In genomic region chr9:122835313-122835731, GRCh38 we compare ENCODE assay signal across 10 cellular contexts. TPM values are rescaled to one million over a fixed set of nuclear protein-coding genes. Genes with fewer than 3 reads are reported as not detected.
A peak's percentile ranks its signal among the peaks of the same experiment; 100 is the strongest.
DNase-seq lines count a peak whose midpoint lies in the region; ATAC-seq, FAIRE-seq and TF ChIP-seq lines count a peak whose summit lies in the region.
"Had no signal": no experiment of that assay in that cellular context is flagged by ENCODE, and none has a peak within 500 bp of the region (broad histone marks: within the 10 kb centered on the region; RNA-seq: fewer than 3 reads in every experiment).

No MANE protein-coding gene starts in this region.

- no peak for TF ChIP-seq EP300 in A549 (IDR thresholded peaks at IDR 0.05)

- 0 out of 3 replicates have a peak, but pooled peaks cover 6% of the 10 kb centered on the region for H3K4me1 ChIP-seq in A549

- H3K27ac Mint-ChIP-seq in T-cell: peak overlapping the region; percentile 90 to 93

- TF ChIP-seq CTCF in A549 (IDR thresholded peaks at IDR 0.05): peak; percentile 14; the same call in 1 of the 3 replicates
- TF ChIP-seq CTCF in GM12872 (IDR thresholded peaks at IDR 0.05; ENCODE audit: insufficient read depth, low read depth, low read length): 0 out of 3 replicates have a peak, but pooled peaks have one; percentile 31
- no peak for TF ChIP-seq CTCF in RWPE1 (conservative IDR thresholded peaks at IDR 0.05; ENCODE audit: low read depth)

- peaks cover 0 to 6% (median 0%) of the 10 kb centered on the region in 3 donors for H3K9me3 Mint-ChIP-seq in T-cell

- POLR2A ChIA-PET in A549 (lab: Yijun Ruan, JAX) (no interaction called here), T-cell (lab: Charles Lee) (interaction anchor here (0.5 to 0.6 kb wide), 2 partner anchors 24 to 69 kb away, joined by 3 to 5 read pairs; no protein-coding TSS in a partner anchor), RWPE1 (lab: Yijun Ruan, JAX; ENCODE audit: low non-redundant PET) (no interaction called here)

- no peak for DNase-seq in A549 (ENCODE audit: low read depth in 1 of 2, low spot score in 1 of 2)
- DNase-seq in T-cell: peak in 15 of 34 experiments; percentile 6 to 39 (median 21)
- DNase-seq in dermis microvascular lymphatic vessel endothelial cell (ENCODE audit: low read depth in 2 of 2): peak; percentile 59 to 84
- DNase-seq in NCI-H1436 (lab: John Stamatoyannopoulos, UW): no peak
- DNase-seq in RWPE1 (ENCODE audit: low spot score): no peak
- DNase-seq: mucosa of descending colon had no signal

- peaks cover 13 to 16% (median 15%) of the 10 kb centered on the region in 3 donors for H3K4me1 Mint-ChIP-seq in T-cell

- CTCF ChIA-PET in A549 (lab: Yijun Ruan, JAX): interaction anchor here (0.8 to 1.8 kb wide), 8 partner anchors 10 to 736 kb away, joined by 3 to 11 read pairs (median 3); no protein-coding TSS in a partner anchor
- CTCF ChIA-PET in T-cell (lab: Charles Lee): interaction anchor here (0.7 to 1.1 kb wide), 6 partner anchors 11 to 544 kb away, joined by 3 to 4 read pairs (median 3); no protein-coding TSS in a partner anchor
- CTCF ChIA-PET in RWPE1 (lab: Yijun Ruan, JAX): interaction anchor here (0.6 kb wide), 1 partner anchor 441 kb away, joined by 3 read pairs; no protein-coding TSS in a partner anchor

- H3K9me3 ChIP-seq in A549: no peaks in the 10 kb centered on the region
- H3K9me3 ChIP-seq: mucosa of descending colon had no signal

- ATAC-seq in A549: peak; percentile 69 to 75; a peak in 4 of 6 replicates
- peak; percentile 70 to 92 (median 90) for ATAC-seq in T-cell (replicated peaks in 1 of 4)
- ATAC-seq in HG02884 (IDR thresholded peaks at IDR 0.05; ENCODE audit: unreplicated experiment): no peak
- no peak for ATAC-seq in GM21381 (IDR thresholded peaks at IDR 0.05; ENCODE audit: unreplicated experiment)
- ATAC-seq: mucosa of descending colon had no signal

- no peak overlapping the region for H3K4me2 ChIP-seq in A549

- H3K27ac ChIP-seq in A549 (no peak overlapping the region), RWPE1 (no peak overlapping the region)
- H3K27ac ChIP-seq: HL-60 had no signal

- H3K4me3 Mint-ChIP-seq in T-cell: peak overlapping the region; percentile 51 to 71 (median 69)

- no peak overlapping the region for H3K4me3 ChIP-seq in A549
- H3K4me3 ChIP-seq: mucosa of descending colon had no signal

- no peaks in the 10 kb centered on the region for H3K27me3 Mint-ChIP-seq in T-cell

- 89% methylated on average over 4 of the region's 4 CpGs for WGBS in A549 (ENCODE audit: missing lambda C conversion rate)

- H3K36me3 Mint-ChIP-seq in T-cell: no peaks in the 10 kb centered on the region

- no peak for FAIRE-seq in A549 (lab: Jason Lieb, UNC)

- no peak for TF ChIP-seq POLR2A in A549 (IDR thresholded peaks at IDR 0.05; ENCODE audit: low read length)

- peak in 1 of 2 experiments; percentile 51; a peak in 2 of 5 replicates for TF ChIP-seq RAD21 in A549 (conservative IDR thresholded peaks at IDR 0.05 in 1 of 2, IDR thresholded peaks at IDR 0.05 in 1 of 2)

TF ChIP-seq in A549, 52 proteins besides CTCF, POLR2A, EP300 and RAD21:
- TF ChIP-seq KDM5A (IDR thresholded peaks at IDR 0.05): no peak
- TF ChIP-seq POLR2AphosphoS2 (conservative IDR thresholded peaks at IDR 0.05; ENCODE audit: low read length): no peak
- TF ChIP-seq HES2 (IDR thresholded peaks at IDR 0.05): no peak
- no peak for TF ChIP-seq KDM1A (IDR thresholded peaks at IDR 0.05; ENCODE audit: low read depth)
- TF ChIP-seq JUN (IDR thresholded peaks at IDR 0.05): no peak
- TF ChIP-seq RCOR1 (IDR thresholded peaks at IDR 0.05; ENCODE audit: low read depth, low read length): no peak
- TF ChIP-seq NFE2L2 (conservative IDR thresholded peaks at IDR 0.05; ENCODE audit: low read length): no peak
- no peak for TF ChIP-seq JUNB (IDR thresholded peaks at IDR 0.05)
- TF ChIP-seq REST (IDR thresholded peaks at IDR 0.05): no peak
- TF ChIP-seq GATA3 (IDR thresholded peaks at IDR 0.05; ENCODE audit: borderline replicate concordance): no peak
- TF ChIP-seq HOXB5 (CRISPR knock-in tag; IDR thresholded peaks at IDR 0.05): no peak
- TF ChIP-seq CEBPB (IDR thresholded peaks at IDR 0.05): no peak
- no peak for TF ChIP-seq ZC3H11A (IDR thresholded peaks at IDR 0.05)
- TF ChIP-seq ZNF302 (CRISPR knock-in tag; IDR thresholded peaks at IDR 0.05): no peak
- TF ChIP-seq ELK1 (IDR thresholded peaks at IDR 0.05; ENCODE audit: low read depth, low read length): no peak
- no peak for TF ChIP-seq BHLHE40 (IDR thresholded peaks at IDR 0.05; ENCODE audit: low read depth, low read length)
- TF ChIP-seq CBX2 (IDR thresholded peaks at IDR 0.05; ENCODE audit: borderline replicate concordance, low read depth): no peak
- TF ChIP-seq RNF2 (IDR thresholded peaks at IDR 0.05; ENCODE audit: borderline replicate concordance, low read depth): no peak
- TF ChIP-seq PBX3 (IDR thresholded peaks at IDR 0.05): no peak
- no peak for TF ChIP-seq CHD4 (IDR thresholded peaks at IDR 0.05; ENCODE audit: borderline replicate concordance)

RNA-seq across cellular contexts. Expression of gene PDCL, which starts 6.9 kb away (rescaled TPM):
- polyA plus RNA-seq in A549 (2011; rRNA removed) (14.2 and 18.8 TPM in 2 replicates), A549 (2017; fragmentation: RNase III; extraction: RNeasy Plus Mini Kit Qiagen cat#74134 plus additional on column Dnase treatment) (21.1 to 28.1 TPM (median 25.8 TPM) in 3 replicates)
- polyA plus RNA-seq in A549 (2012; cell fraction: cytosol; rRNA removed): 9.0 and 11.4 TPM in 2 replicates
- 3.9 and 5.0 TPM in 2 replicates for polyA plus RNA-seq in A549 (2012; cell fraction: nucleus; rRNA removed)
- polyA minus RNA-seq in A549 (2011; rRNA and poly(A)+ RNA removed): 27.1 and 30.5 TPM in 2 replicates
- total RNA-seq in T-cell (10 to 100 TPM; 13.3 to 16.7 (median 14.3) TPM), dermis microvascular lymphatic vessel endothelial cell (69.7 and 86.1 TPM in 2 replicates)

RNA-seq across cellular contexts. Expression of gene OR1K1, which starts 35.4 kb away (rescaled TPM):
- polyA plus RNA-seq in A549 (2011; rRNA removed) (not detected in 2 replicates), A549 (2017; fragmentation: RNase III; extraction: RNeasy Plus Mini Kit Qiagen cat#74134 plus additional on column Dnase treatment) (not detected in 3 replicates)
- polyA plus RNA-seq in A549 (2012; cell fraction: cytosol; rRNA removed): not detected in 2 replicates
- polyA plus RNA-seq in A549 (2012; cell fraction: nucleus; rRNA removed): not detected in 2 replicates
- not detected in 2 replicates for polyA minus RNA-seq in A549 (2011; rRNA and poly(A)+ RNA removed)
- total RNA-seq in T-cell (not detected), dermis microvascular lymphatic vessel endothelial cell (not detected in 2 replicates)
- total RNA-seq: mucosa of descending colon had no signal

RNA-seq across cellular contexts. Expression of gene OR5C1, which starts 46.6 kb away (rescaled TPM):
- polyA plus RNA-seq in A549 (2011; rRNA removed): not detected in 2 replicates
- not detected in 2 replicates for polyA plus RNA-seq in A549 (2012; cell fraction: cytosol; rRNA removed)
- polyA plus RNA-seq in A549 (2012; cell fraction: nucleus; rRNA removed): not detected in 2 replicates
- not detected in 3 replicates for polyA plus RNA-seq in A549 (2017; fragmentation: RNase III; extraction: RNeasy Plus Mini Kit Qiagen cat#74134 plus additional on column Dnase treatment)
- polyA minus RNA-seq in A549 (2011; rRNA and poly(A)+ RNA removed): not detected in 2 replicates
- total RNA-seq in T-cell: not detected
- total RNA-seq in dermis microvascular lymphatic vessel endothelial cell: not detected in 2 replicates
- total RNA-seq: mucosa of descending colon had no signal

Comparison
In these comparisons a context has a peak if more than half of its experiments do, and no peak if none do; other contexts are left out.
1. ATAC-seq: peak in A549 (2 of 2) and T-cell (4 of 4); none in HG02884 (single experiment) and GM21381 (single experiment).
2. DNase-seq: peak in dermis microvascular lymphatic vessel endothelial cell (2 of 2); none in A549 (0 of 2), NCI-H1436 (single experiment) and RWPE1 (single experiment).
3. POLR2A ChIA-PET loops: an anchor here in T-cell (0.5 to 0.6 kb wide); none called in A549 and RWPE1.